1 cellular context compared by ENCODE assay signal in the genomic region with DNA sequence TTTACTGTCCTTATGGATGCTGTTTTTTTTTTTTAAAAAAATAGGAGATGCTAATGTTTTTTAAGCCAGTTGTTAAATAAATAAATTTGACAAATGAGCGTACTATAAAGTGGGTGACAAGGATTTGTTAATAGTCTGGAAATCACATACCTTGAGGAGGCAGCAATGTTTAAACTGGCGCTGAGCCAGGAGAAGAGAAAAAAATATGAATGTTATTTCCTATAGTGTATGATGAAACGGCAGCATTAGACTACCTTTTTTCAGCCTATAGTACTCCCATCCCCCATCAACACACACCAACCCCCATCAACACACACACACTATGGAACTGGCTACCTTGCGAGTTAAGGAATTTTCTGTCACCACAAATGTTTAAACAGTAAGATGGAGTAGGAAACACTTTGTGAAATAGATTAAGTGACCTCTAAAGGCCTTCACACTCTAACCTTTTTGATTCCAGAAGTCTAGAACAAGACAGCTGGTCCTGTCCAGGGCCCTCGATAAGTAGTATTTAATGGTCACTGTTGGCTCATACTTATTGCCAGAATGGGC.
TF ChIP-seq lines count a peak whose summit lies in the region.

No MANE protein-coding gene starts in this region.

TF ChIP-seq in H1, 55 proteins besides CTCF, POLR2A, EP300 and RAD21:
- TF ChIP-seq POU5F1 (IDR thresholded peaks at IDR 0.05; ENCODE audit: low read depth, low read length) (no peak), SP2 (IDR thresholded peaks at IDR 0.05; ENCODE audit: low read length) (no peak), CBX8 (IDR thresholded peaks at IDR 0.05; ENCODE audit: borderline replicate concordance, low read depth, low read length) (no peak)
